In genomic region chr10:102268333-102268999, GRCh38 we compare ENCODE assay signal across 11 cellular contexts. TPM values are rescaled to one million over a fixed set of nuclear protein-coding genes. Genes with fewer than 3 reads are reported as not detected.
A peak's percentile ranks its signal among the peaks of the same experiment; 100 is the strongest.
DNase-seq lines count a peak whose midpoint lies in the region; ATAC-seq and TF ChIP-seq lines count a peak whose summit lies in the region.
"Had no signal": no experiment of that assay in that cellular context is flagged by ENCODE, and none has a peak within 500 bp of the region (broad histone marks: within the 10 kb centered on the region; RNA-seq: fewer than 3 reads in every experiment).

No MANE protein-coding gene starts in this region.

- peaks cover 61% of the 10 kb centered on the region for H3K4me1 Mint-ChIP-seq in HFFc6 (ENCODE audit: low read depth)
- H3K4me1 Mint-ChIP-seq in mesothelial cell of epicardium = no peaks in the 10 kb centered on the region
- H3K4me1 Mint-ChIP-seq in CD4-positive, alpha-beta T cell (ENCODE audit: low read depth) = peaks cover 69% of the 10 kb centered on the region

- POLR2A ChIA-PET in CD4-positive, alpha-beta T cell (lab: Charles Lee) = no interaction called here

- CTCF ChIA-PET in CD4-positive, alpha-beta T cell (lab: Charles Lee) = interaction anchor here (0.7 to 0.8 kb wide), 2 partner anchors 17 to 39 kb away, joined by 3 to 4 read pairs; no protein-coding TSS in a partner anchor

- no peak overlapping the region for H3K27ac ChIP-seq in CD4-positive, alpha-beta T cell (ENCODE audit: low read depth, low read length)

- H3K27me3 ChIP-seq in CD4-positive, alpha-beta T cell (ENCODE audit: control insufficient read depth, insufficient read depth, low read length) = no peaks in the 10 kb centered on the region

- ATAC-seq in CD4-positive, alpha-beta T cell (ENCODE audit: poor library complexity) = no peak

- no peaks in the 10 kb centered on the region for H3K9me3 ChIP-seq in CD4-positive, alpha-beta T cell (ENCODE audit: control insufficient read depth, low read length)

- H3K27ac Mint-ChIP-seq in HFFc6 (peak overlapping the region; percentile 61), mesothelial cell of epicardium (peak overlapping the region; percentile 61)
- H3K27ac Mint-ChIP-seq in CD4-positive, alpha-beta T cell = no peak overlapping the region
- H3K27ac Mint-ChIP-seq: progenitor cell of endocrine pancreas had no signal

- H3K4me3 Mint-ChIP-seq in HFFc6 (peak overlapping the region; percentile 63), mesothelial cell of epicardium (no peak overlapping the region)
- no peak overlapping the region for H3K4me3 Mint-ChIP-seq in CD4-positive, alpha-beta T cell

- TF ChIP-seq CTCF in AG10803 (conservative IDR thresholded peaks at IDR 0.05; ENCODE audit: low read length) (peak; percentile 14; the same call in 1 of the 2 replicates), HFFc6 (IDR thresholded peaks at IDR 0.05) (peak; percentile 39), astrocyte of the spinal cord (IDR thresholded peaks at IDR 0.05; ENCODE audit: low read depth, low read length) (no peak), mesothelial cell of epicardium (IDR thresholded peaks at IDR 0.05; ENCODE audit: unreplicated experiment) (no peak)
- TF ChIP-seq CTCF in CD4-positive, alpha-beta T cell (IDR thresholded peaks at IDR 0.05) = no peak

- H3K4me3 ChIP-seq in AG10803 (ENCODE audit: low read length) = no peak overlapping the region
- H3K4me3 ChIP-seq in astrocyte of the spinal cord (ENCODE audit: low read depth, low read length) = no peak overlapping the region

- H3K36me3 Mint-ChIP-seq in HFFc6 (ENCODE audit: low read depth) (peaks cover 22% of the 10 kb centered on the region), mesothelial cell of epicardium (peaks cover 13% of the 10 kb centered on the region)
- peaks cover 59% of the 10 kb centered on the region for H3K36me3 Mint-ChIP-seq in CD4-positive, alpha-beta T cell (ENCODE audit: low read depth)

- intact Hi-C loops in CD4-positive, alpha-beta T cell (cut with DNase I, micrococcal nuclease) = no loop called here

- H3K27me3 Mint-ChIP-seq in HFFc6 (ENCODE audit: insufficient read depth) = no peaks in the 10 kb centered on the region
- no peaks in the 10 kb centered on the region for H3K27me3 Mint-ChIP-seq in mesothelial cell of epicardium (ENCODE audit: low read depth)
- H3K27me3 Mint-ChIP-seq in CD4-positive, alpha-beta T cell = no peaks in the 10 kb centered on the region
- H3K27me3 Mint-ChIP-seq: progenitor cell of endocrine pancreas had no signal

- H3K9me3 Mint-ChIP-seq in HFFc6 (no peaks in the 10 kb centered on the region), mesothelial cell of epicardium (no peaks in the 10 kb centered on the region)
- no peaks in the 10 kb centered on the region for H3K9me3 Mint-ChIP-seq in CD4-positive, alpha-beta T cell

- in situ Hi-C loops in astrocyte of the spinal cord (cut with HindIII; ENCODE audit: low sequenced_read_pairs) = no loop called here

- DNase-seq in AG10803 (ENCODE audit: low read depth) = peak; percentile 62
- peak; percentile 52 for DNase-seq in HFFc6
- peak; percentile 45 for DNase-seq in astrocyte of the spinal cord (ENCODE audit: low read depth, low spot score)
- DNase-seq in mesothelial cell of epicardium (ENCODE audit: low spot score in 2 of 2, unreplicated experiment in 2 of 2) = no peak
- DNase-seq in CD4-positive, alpha-beta T cell = no peak
- no peak for DNase-seq in RKO (ENCODE audit: low spot score)
- no peak for DNase-seq in activated effector memory CD4-positive, alpha-beta T cell treated with Interleukin-2 at 50 U/mL for 16 hours
- DNase-seq in superior temporal gyrus (ENCODE audit: extremely low spot score) = no peak
- DNase-seq: DMS153, NCI-H1930 had no signal

RNA-seq across cellular contexts. Expression of gene GBF1, which starts 23.1 kb away (rescaled TPM):
- total RNA-seq in HFFc6 (2021; fragmentation: NEBNext Ultra II Directional; extraction: Animal tissue kit (Norgen Biotek cat#: 25700)) = 10 to 100 TPM; 67.2 to 83.6 (median 74.2) TPM
- total RNA-seq in mesothelial cell of epicardium = 49.3 to 51.1 TPM (median 51.1 TPM) in 3 replicates
- 10 to 100 TPM; 28.8 to 30.9 TPM for total RNA-seq in CD4-positive, alpha-beta T cell

RNA-seq across cellular contexts. Expression of gene PITX3, which starts 27.2 kb away (rescaled TPM):
- under 1 TPM in 1 of 6 experiments, not detected in 5; 0.14 TPM for total RNA-seq in HFFc6 (2021; fragmentation: NEBNext Ultra II Directional; extraction: Animal tissue kit (Norgen Biotek cat#: 25700))
- total RNA-seq in mesothelial cell of epicardium = not detected in 3 replicates
- total RNA-seq in CD4-positive, alpha-beta T cell = not detected
- total RNA-seq: progenitor cell of endocrine pancreas had no signal

RNA-seq across cellular contexts. Expression of gene ELOVL3, which starts 42.4 kb away (rescaled TPM):
- total RNA-seq in HFFc6 (2021; fragmentation: NEBNext Ultra II Directional; extraction: Animal tissue kit (Norgen Biotek cat#: 25700)) = under 1 TPM in 4 of 6 experiments, not detected in 2; 0.11 to 0.21 (median 0.16) TPM
- total RNA-seq in mesothelial cell of epicardium = 0.27 to 0.44 TPM (median 0.43 TPM) in 3 replicates
- total RNA-seq in CD4-positive, alpha-beta T cell = not detected
- total RNA-seq: progenitor cell of endocrine pancreas had no signal

Comparison
In these comparisons a context has a peak if more than half of its experiments do, and no peak if none do; other contexts are left out.
1. DNase-seq: peak in AG10803 (single experiment), HFFc6 (single experiment) and astrocyte of the spinal cord (single experiment); none in mesothelial cell of epicardium (0 of 2), CD4-positive, alpha-beta T cell (0 of 10), RKO (single experiment), activated effector memory CD4-positive, alpha-beta T cell treated with Interleukin-2 at 50 U/mL for 16 hours (single experiment) and superior temporal gyrus (single experiment).
2. CTCF ChIP-seq: peak in AG10803 (single experiment) and HFFc6 (single experiment); none in astrocyte of the spinal cord (single experiment), mesothelial cell of epicardium (single experiment) and CD4-positive, alpha-beta T cell (single experiment).